Comparison of ENCODE assay signal across 8 cellular contexts in genomic region chr19:4457654-4458406, GRCh38. TPM values are rescaled to one million over a fixed set of nuclear protein-coding genes. Genes with fewer than 3 reads are reported as not detected.
DNase-seq lines count a peak whose midpoint lies in the region; ATAC-seq, FAIRE-seq and TF ChIP-seq lines count a peak whose summit lies in the region.

Gene UBXN6 (minus strand): TSS chr19:4457794. CDS start chr19:4457697, 97 bp downstream.

- TF ChIP-seq CTCF in DOHH2 (IDR thresholded peaks at IDR 0.05; ENCODE audit: low read depth, low read length, poor library complexity, severe bottlenecking) = no peak
- TF ChIP-seq CTCF in Loucy (conservative IDR thresholded peaks at IDR 0.05; ENCODE audit: low read length) = no peak
- TF ChIP-seq CTCF in fibroblast of pulmonary artery (IDR thresholded peaks at IDR 0.05; ENCODE audit: low read length, missing control alignments) = no peak

- peak within 1 kb of the TSS; percentile 80 for H2AFZ ChIP-seq in Loucy (ENCODE audit: low read length)

- H3K27ac ChIP-seq in DOHH2 (ENCODE audit: low read depth, low read length) = no peak within 1 kb of the TSS

- peak within 1 kb of the TSS; percentile 72 for H3K9ac ChIP-seq in Loucy (ENCODE audit: low read depth, low read length, poor library complexity, severe bottlenecking)

- H3K4me3 ChIP-seq in DOHH2 (ENCODE audit: low read length) (peak within 1 kb of the TSS; percentile 91), Loucy (ENCODE audit: low read length, poor library complexity, severe bottlenecking) (peak within 1 kb of the TSS; percentile 90), fibroblast of pulmonary artery (replicated peaks; ENCODE audit: low read depth, low read length) (peak within 1 kb of the TSS; percentile 89)

- H4K20me1 ChIP-seq in DOHH2 (ENCODE audit: control insufficient read depth, insufficient read depth, low read depth, low read length) = 0 out of 2 replicates have a peak, but pooled peaks cover 5% of the 10 kb centered on the region
- H4K20me1 ChIP-seq in Loucy (ENCODE audit: insufficient read depth, low read length, poor library complexity, severe bottlenecking) = peaks cover 24% of the 10 kb centered on the region

- no peaks in the 10 kb centered on the region for H3F3A ChIP-seq in DOHH2 (ENCODE audit: control insufficient read depth, insufficient read depth)
- H3F3A ChIP-seq in Loucy (ENCODE audit: low read depth) = no peaks in the 10 kb centered on the region

- H3K79me2 ChIP-seq in DOHH2 (ENCODE audit: control insufficient read depth, low read length) = peaks cover 12% of the 10 kb centered on the region
- peaks cover 30% of the 10 kb centered on the region for H3K79me2 ChIP-seq in Loucy (ENCODE audit: insufficient read depth, low read length)

- H3K36me3 Mint-ChIP-seq in natural killer cell treated with Interleukin-12 subunit alpha and Interleukin-12 subunit beta and Interleukin-15 and Interleukin-18, amount 100 ng/mL, for 72 hours = no peaks in the 10 kb centered on the region

- TF ChIP-seq POLR2A in H54 (IDR thresholded peaks at IDR 0.05; ENCODE audit: low read depth, low read length) (peak; percentile 23; the same call in 1 of the 2 replicates), Raji (IDR thresholded peaks at IDR 0.05; ENCODE audit: insufficient read depth, low read depth, low read length) (peak; percentile 51)

- peaks cover 16 to 22% of the 10 kb centered on the region in 2 donors for H3K4me1 Mint-ChIP-seq in natural killer cell treated with Interleukin-12 subunit alpha and Interleukin-12 subunit beta and Interleukin-15 and Interleukin-18, amount 100 ng/mL, for 72 hours (ENCODE audit: low read depth in 2 of 2)

- no peaks in the 10 kb centered on the region for H3K27me3 Mint-ChIP-seq in natural killer cell treated with Interleukin-12 subunit alpha and Interleukin-12 subunit beta and Interleukin-15 and Interleukin-18, amount 100 ng/mL, for 72 hours

- H3K27ac Mint-ChIP-seq in natural killer cell treated with Interleukin-12 subunit alpha and Interleukin-12 subunit beta and Interleukin-15 and Interleukin-18, amount 100 ng/mL, for 72 hours = peak within 1 kb of the TSS; percentile 87 to 97

- H3K9me3 ChIP-seq in DOHH2 (ENCODE audit: control insufficient read depth, insufficient read depth, low read length) (no peaks in the 10 kb centered on the region), Loucy (ENCODE audit: insufficient read depth, low read depth, low read length) (no peaks in the 10 kb centered on the region)

- no peaks in the 10 kb centered on the region for H3K9me3 Mint-ChIP-seq in natural killer cell treated with Interleukin-12 subunit alpha and Interleukin-12 subunit beta and Interleukin-15 and Interleukin-18, amount 100 ng/mL, for 72 hours

- H3K4me1 ChIP-seq in DOHH2 (ENCODE audit: control insufficient read depth, low read length) (peaks cover 18% of the 10 kb centered on the region), Loucy (ENCODE audit: insufficient read depth, low read length, poor library complexity, severe bottlenecking) (peaks cover 15% of the 10 kb centered on the region)

- H3K4me3 Mint-ChIP-seq in natural killer cell treated with Interleukin-12 subunit alpha and Interleukin-12 subunit beta and Interleukin-15 and Interleukin-18, amount 100 ng/mL, for 72 hours = peak within 1 kb of the TSS; percentile 96

- DNase-seq in H54 (ENCODE audit: insufficient read length, low spot score) (peak; percentile 94), fibroblast of pulmonary artery (ENCODE audit: low read depth) (peak; percentile 99)
- peak; percentile 96 for DNase-seq in activated T-helper 9 cell treated with anti-CD3 and anti-CD28 coated beads, Interleukin-2, amount 50 U/mL, for 16 hours (ENCODE audit: low read depth)
- DNase-seq in natural killer cell treated with Interleukin-12 subunit alpha and Interleukin-12 subunit beta and Interleukin-15 and Interleukin-18, amount 100 ng/mL, for 72 hours (ENCODE audit: low spot score) = peak; percentile 98
- peak; percentile 97 for DNase-seq in stimulated activated naive CD8-positive, alpha-beta T cell treated with anti-CD3 and anti-CD28 coated beads, Interleukin-15, Interleukin-2, amounts not matched to agents 100 U/mL and 50 U/mL, for 24 hours

- ATAC-seq in natural killer cell treated with Interleukin-12 subunit alpha and Interleukin-12 subunit beta and Interleukin-15 and Interleukin-18, amount 100 ng/mL, for 72 hours = peak; percentile 98
- peak; percentile 98 for ATAC-seq in stimulated activated naive CD8-positive, alpha-beta T cell treated with anti-CD3 and anti-CD28 coated beads, Interleukin-15, Interleukin-2, amounts not matched to agents 100 U/mL and 50 U/mL, for 24 hours

- peak within 1 kb of the TSS; percentile 97 for H3K4me2 ChIP-seq in DOHH2 (ENCODE audit: low read length)
- H3K4me2 ChIP-seq in Loucy (ENCODE audit: low read depth, low read length, poor library complexity, severe bottlenecking) = peak within 1 kb of the TSS; percentile 79

- no peak for FAIRE-seq in H54 (lab: Jason Lieb, UNC)

- peaks cover 5% of the 10 kb centered on the region for H3K36me3 ChIP-seq in DOHH2 (ENCODE audit: control insufficient read depth, low read length)
- peaks cover 2% of the 10 kb centered on the region; the same call in 1 of the 2 replicates for H3K36me3 ChIP-seq in Loucy (ENCODE audit: insufficient read depth, low read length)

- no peaks in the 10 kb centered on the region for H3K27me3 ChIP-seq in DOHH2 (ENCODE audit: control insufficient read depth, low read length)
- H3K27me3 ChIP-seq in Loucy (ENCODE audit: insufficient read depth, low read length, poor library complexity, severe bottlenecking) = no peaks in the 10 kb centered on the region

- H3K9me2 ChIP-seq in DOHH2 (replicated peaks; ENCODE audit: control insufficient read depth, low read length) (no peaks in the 10 kb centered on the region), Loucy (replicated peaks; ENCODE audit: low read depth, low read length) (no peaks in the 10 kb centered on the region)

RNA-seq across cellular contexts. Expression of gene UBXN6, which starts in this region (rescaled TPM):
- total RNA-seq in natural killer cell treated with Interleukin-12 subunit alpha and Interleukin-12 subunit beta and Interleukin-15 and Interleukin-18, amount 100 ng/mL, for 72 hours = 10 to 100 TPM; 56.9 to 63.9 TPM
